In genomic region chr3:43363621-43364266, GRCh38 we compare ENCODE assay signal across 15 cellular contexts.
DNase-seq lines count a peak whose midpoint lies in the region; ATAC-seq, FAIRE-seq and TF ChIP-seq lines count a peak whose summit lies in the region.
"Had no signal": no experiment of that assay in that cellular context is flagged by ENCODE, and none has a peak within 500 bp of the region (broad histone marks: within the 10 kb centered on the region; RNA-seq: fewer than 3 reads in every experiment).

No MANE protein-coding gene starts in this region.

- H3K27me3 ChIP-seq in CD4-positive, CD25-positive, alpha-beta regulatory T cell (ENCODE audit: control insufficient read depth, insufficient read depth, low read length), result no peaks in the 10 kb centered on the region
- H3K27me3 ChIP-seq in heart left ventricle, result no peaks in the 10 kb centered on the region

- no peaks in the 10 kb centered on the region for H3K27me3 Mint-ChIP-seq in CD4-positive, CD25-positive, alpha-beta regulatory T cell
- no peaks in the 10 kb centered on the region for H3K27me3 Mint-ChIP-seq in progenitor cell of endocrine pancreas

- 71 to 88% (median 80%) methylated on average over 16 to 26 of the region's 26 CpGs for WGBS in heart left ventricle, 4 donors

- no peaks in the 10 kb centered on the region for H3K4me1 ChIP-seq in CD4-positive, CD25-positive, alpha-beta regulatory T cell (ENCODE audit: control insufficient read depth, insufficient read depth, low read length, poor library complexity, severe bottlenecking)
- H3K4me1 ChIP-seq in heart left ventricle, result peaks cover 0 to 39% (median 17%) of the 10 kb centered on the region in 12 donors

- no peak overlapping the region for H3K27ac ChIP-seq in CD4-positive, CD25-positive, alpha-beta regulatory T cell (ENCODE audit: insufficient read depth, low read length, poor library complexity, severe bottlenecking)
- H3K27ac ChIP-seq in heart left ventricle, result peak overlapping the region in 11 of 12 donors; percentile 17 to 71 (median 39)
- H3K27ac ChIP-seq: HL-60 had no signal

- H3K9me3 ChIP-seq in CD4-positive, CD25-positive, alpha-beta regulatory T cell (ENCODE audit: control insufficient read depth in 2 of 2, low read length in 2 of 2), result no peaks in the 10 kb centered on the region
- no peaks in the 10 kb centered on the region for H3K9me3 ChIP-seq in heart left ventricle

- no peak for FAIRE-seq in HTR-8/SVneo (lab: Jason Lieb, UNC)

- no peak for DNase-seq in CD4-positive, CD25-positive, alpha-beta regulatory T cell
- peak; percentile 39 for DNase-seq in HCEC 1CT
- DNase-seq in heart left ventricle, result peak; percentile 69 to 87 (median 78)
- DNase-seq in progenitor cell of endocrine pancreas (ENCODE audit: low spot score, unreplicated experiment), result no peak
- no peak for DNase-seq in HTR-8/SVneo (ENCODE audit: insufficient read length, low spot score)
- DNase-seq in NCI-H146 (lab: John Stamatoyannopoulos, UW), result no peak
- DNase-seq: activated CD4-positive, alpha-beta T cell treated with anti-CD3 and anti-CD28 coated beads, Interleukin-2, amount 50 U/mL, for 4 hours; activated naive CD4-positive, alpha-beta T cell treated with anti-CD3 and anti-CD28 coated beads, Interleukin-2, amount 10 ng/mL, durations not matched to agents 7 days and 5 days; H7; NCI-H1694; NCI-H69; stimulated activated CD4-positive, alpha-beta T cell treated with anti-CD3 and anti-CD28 coated beads, Interleukin-4, amount 100 ng/mL, for 4 hours; stimulated activated naive CD4-positive, alpha-beta T cell treated with Interleukin-2 at 50 U/mL for 16 hours had no signal

- no peaks in the 10 kb centered on the region for H3K36me3 ChIP-seq in CD4-positive, CD25-positive, alpha-beta regulatory T cell (ENCODE audit: control insufficient read depth, insufficient read depth, low read length)
- peaks cover 0 to 4% (median 0%) of the 10 kb centered on the region in 9 donors for H3K36me3 ChIP-seq in heart left ventricle

- H3K4me1 Mint-ChIP-seq in CD4-positive, CD25-positive, alpha-beta regulatory T cell, result peaks cover 0 to 2% (median 0%) of the 10 kb centered on the region in 4 donors
- no peaks in the 10 kb centered on the region for H3K4me1 Mint-ChIP-seq in progenitor cell of endocrine pancreas (ENCODE audit: low read depth)
- H3K4me1 Mint-ChIP-seq: activated naive CD4-positive, alpha-beta T cell treated with anti-CD3 and anti-CD28 coated beads, Interleukin-2, amount 10 ng/mL, durations not matched to agents 7 days and 5 days had no signal

- TF ChIP-seq CTCF in heart left ventricle (IDR thresholded peaks at IDR 0.05), result no peak
- TF ChIP-seq CTCF in progenitor cell of endocrine pancreas (IDR thresholded peaks at IDR 0.05; ENCODE audit: unreplicated experiment), result no peak

- TF ChIP-seq POLR2A in heart left ventricle (IDR thresholded peaks at IDR 0.05), result no peak

- no peak for ATAC-seq in CD4-positive, CD25-positive, alpha-beta regulatory T cell (ENCODE audit: low read depth in 2 of 2)
- ATAC-seq in heart left ventricle (peak; percentile 28 to 70 (median 50)), GM21381 (IDR thresholded peaks at IDR 0.05; ENCODE audit: unreplicated experiment) (no peak)

- H3K9me3 Mint-ChIP-seq in CD4-positive, CD25-positive, alpha-beta regulatory T cell, result peaks cover 0 to 2% (median 0%) of the 10 kb centered on the region in 7 donors
- no peaks in the 10 kb centered on the region for H3K9me3 Mint-ChIP-seq in progenitor cell of endocrine pancreas (ENCODE audit: low read depth)
- H3K9me3 Mint-ChIP-seq: activated naive CD4-positive, alpha-beta T cell treated with anti-CD3 and anti-CD28 coated beads, Interleukin-2, amount 10 ng/mL, durations not matched to agents 7 days and 5 days had no signal

- H3K36me3 Mint-ChIP-seq in CD4-positive, CD25-positive, alpha-beta regulatory T cell, result peaks cover 8% of the 10 kb centered on the region
- H3K36me3 Mint-ChIP-seq in progenitor cell of endocrine pancreas (ENCODE audit: insufficient read depth), result peaks cover 5% of the 10 kb centered on the region

- peak overlapping the region in 1 of 4 donors; percentile 58 for H3K4me3 Mint-ChIP-seq in CD4-positive, CD25-positive, alpha-beta regulatory T cell
- no peak overlapping the region for H3K4me3 Mint-ChIP-seq in progenitor cell of endocrine pancreas (ENCODE audit: low read depth)
- H3K4me3 Mint-ChIP-seq: activated naive CD4-positive, alpha-beta T cell treated with anti-CD3 and anti-CD28 coated beads, Interleukin-2, amount 10 ng/mL, durations not matched to agents 7 days and 5 days had no signal

- H3K4me3 ChIP-seq in CD4-positive, CD25-positive, alpha-beta regulatory T cell (ENCODE audit: low read depth, low read length), result no peak overlapping the region
- no peak overlapping the region for H3K4me3 ChIP-seq in heart left ventricle

- peak overlapping the region in 2 of 3 donors; percentile 36 to 80 for H3K27ac Mint-ChIP-seq in CD4-positive, CD25-positive, alpha-beta regulatory T cell
- H3K27ac Mint-ChIP-seq in progenitor cell of endocrine pancreas, result peak overlapping the region; percentile 81

- intact Hi-C loops in heart left ventricle (cut with DNase I), result no loop called here

Comparison
In these comparisons a context has a peak if more than half of its experiments do, and no peak if none do; other contexts are left out.
1. ATAC-seq: peak in heart left ventricle (4 of 4); none in CD4-positive, CD25-positive, alpha-beta regulatory T cell (0 of 2) and GM21381 (single experiment).
2. DNase-seq: peak in HCEC 1CT (single experiment) and heart left ventricle (5 of 5); none in CD4-positive, CD25-positive, alpha-beta regulatory T cell (0 of 3), progenitor cell of endocrine pancreas (single experiment), HTR-8/SVneo (single experiment) and NCI-H146 (single experiment).